9 cellular contexts compared by ENCODE assay signal in genomic region chr18:48922203-48922800, GRCh38. TPM values are rescaled to one million over a fixed set of nuclear protein-coding genes. Genes with fewer than 3 reads are reported as not detected.
A peak's percentile ranks its signal among the peaks of the same experiment; 100 is the strongest.
DNase-seq lines count a peak whose midpoint lies in the region; ATAC-seq and TF ChIP-seq lines count a peak whose summit lies in the region.
"Had no signal": no experiment of that assay in that cellular context is flagged by ENCODE, and none has a peak within 500 bp of the region (broad histone marks: within the 10 kb centered on the region; RNA-seq: fewer than 3 reads in every experiment).

No MANE protein-coding gene starts in this region.

- intact Hi-C loops in posterior vena cava (cut with DNase I): no loop called here

- H3K27ac ChIP-seq in mesenchymal stem cell (ENCODE audit: low read length, poor library complexity, severe bottlenecking) (peak overlapping the region; percentile 94), tibial nerve (peak overlapping the region in 3 of 4 donors; percentile 68 to 83 (median 80))

- peak overlapping the region; percentile 73 for H3K9ac ChIP-seq in mesenchymal stem cell (ENCODE audit: low read length)

- H3K79me1 ChIP-seq in mesenchymal stem cell (replicated peaks; ENCODE audit: low read length, poor library complexity, severe bottlenecking): peaks cover 12% of the 10 kb centered on the region

- peak overlapping the region in 1 of 2 experiments; percentile 59 for H3K4me3 ChIP-seq in mesenchymal stem cell (ENCODE audit: insufficient read depth in 1 of 2, low read depth in 1 of 2, low read length in 2 of 2)
- H3K4me3 ChIP-seq in tibial nerve: peak overlapping the region in 3 of 4 donors; percentile 38 to 51 (median 39)

- no peak overlapping the region for H3K23ac ChIP-seq in mesenchymal stem cell (ENCODE audit: low read length in 2 of 2)

- H2BK12ac ChIP-seq in mesenchymal stem cell (ENCODE audit: low read length in 2 of 2): peak overlapping the region; percentile 60 to 91

- H3K27ac Mint-ChIP-seq in activated T-cell treated with anti-CD3 and anti-CD28 coated beads, Interleukin-2, amount 50 U/mL, for 72 hours: no peak overlapping the region
- H3K27ac Mint-ChIP-seq in central memory CD8-positive, alpha-beta T cell (ENCODE audit: low read depth): peak overlapping the region; percentile 96

- H3K9me3 ChIP-seq in mesenchymal stem cell (ENCODE audit: control insufficient read depth, low read length): no peaks in the 10 kb centered on the region
- no peaks in the 10 kb centered on the region for H3K9me3 ChIP-seq in tibial nerve

- TF ChIP-seq POLR2A in tibial nerve (IDR thresholded peaks at IDR 0.05): no peak

- H4K91ac ChIP-seq in mesenchymal stem cell (ENCODE audit: low read length): peak overlapping the region; percentile 92

- peak overlapping the region in 1 of 2 experiments; percentile 14 for H3K14ac ChIP-seq in mesenchymal stem cell (ENCODE audit: low read length in 2 of 2)

- H3K27me3 Mint-ChIP-seq in activated T-cell treated with anti-CD3 and anti-CD28 coated beads, Interleukin-2, amount 50 U/mL, for 72 hours (ENCODE audit: low read depth): no peaks in the 10 kb centered on the region
- H3K27me3 Mint-ChIP-seq in central memory CD8-positive, alpha-beta T cell: no peaks in the 10 kb centered on the region

- WGBS in mesenchymal stem cell: 31% methylated on average over 7 of the region's 7 CpGs
- 22 to 27% methylated on average over 6 to 7 of the region's 7 CpGs for WGBS in tibial nerve, 2 donors

- peak overlapping the region; percentile 49 for H2BK5ac ChIP-seq in mesenchymal stem cell (ENCODE audit: low read depth, low read length, poor library complexity, severe bottlenecking)

- peaks cover 2% of the 10 kb centered on the region in 2 donors for H3K36me3 Mint-ChIP-seq in activated T-cell treated with anti-CD3 and anti-CD28 coated beads, Interleukin-2, amount 50 U/mL, for 72 hours (ENCODE audit: insufficient read depth in 2 of 2)
- H3K36me3 Mint-ChIP-seq in central memory CD8-positive, alpha-beta T cell (ENCODE audit: insufficient read depth): peaks cover 62% of the 10 kb centered on the region

- H2BK120ac ChIP-seq in mesenchymal stem cell (ENCODE audit: low read depth, low read length): peak overlapping the region; percentile 96

- DNase-seq in activated T-cell treated with anti-CD3 and anti-CD28 coated beads, Interleukin-2, amount 50 U/mL, for 72 hours: no peak
- DNase-seq in activated T-cell treated with anti-CD3 and anti-CD28 coated beads for 4 hours (no peak), mesenchymal stem cell (no peak), tibial nerve (ENCODE audit: low spot score in 2 of 2) (no peak), NCI-H1694 (lab: John Stamatoyannopoulos, UW) (no peak), posterior vena cava (ENCODE audit: low spot score) (no peak)
- DNase-seq in central memory CD8-positive, alpha-beta T cell (ENCODE audit: low spot score in 2 of 2): no peak
- DNase-seq: activated gamma-delta T cell had no signal

- no peak overlapping the region for H2AFZ ChIP-seq in mesenchymal stem cell (ENCODE audit: low read depth, low read length)

- peak overlapping the region; percentile 90 to 91 for H3K18ac ChIP-seq in mesenchymal stem cell (ENCODE audit: low read depth in 1 of 2, low read length in 2 of 2)

- H3K4me3 Mint-ChIP-seq in activated T-cell treated with anti-CD3 and anti-CD28 coated beads, Interleukin-2, amount 50 U/mL, for 72 hours: peak overlapping the region; percentile 72 to 78
- H3K4me3 Mint-ChIP-seq in central memory CD8-positive, alpha-beta T cell: peak overlapping the region; percentile 75

- peaks cover 57% of the 10 kb centered on the region for H3K4me1 Mint-ChIP-seq in activated T-cell treated with anti-CD3 and anti-CD28 coated beads, Interleukin-2, amount 50 U/mL, for 72 hours (ENCODE audit: low read depth)
- H3K4me1 Mint-ChIP-seq in central memory CD8-positive, alpha-beta T cell: peaks cover 65% of the 10 kb centered on the region

- H3K36me3 ChIP-seq in mesenchymal stem cell (ENCODE audit: control insufficient read depth in 1 of 2, insufficient read depth in 2 of 2, low read depth in 1 of 2, low read length in 2 of 2) (peaks cover 49 to 52% of the 10 kb centered on the region in 2 experiments), tibial nerve (peaks cover 0 to 16% (median 0%) of the 10 kb centered on the region in 3 donors)

- peaks cover 58% of the 10 kb centered on the region for H3K4me1 ChIP-seq in mesenchymal stem cell (ENCODE audit: control insufficient read depth, insufficient read depth, low read depth, low read length)
- H3K4me1 ChIP-seq in tibial nerve: peaks cover 0 to 66% (median 39%) of the 10 kb centered on the region in 4 donors

- H2BK15ac ChIP-seq in mesenchymal stem cell (ENCODE audit: low read depth, poor library complexity, severe bottlenecking): peak overlapping the region; percentile 94

- H3K4ac ChIP-seq in mesenchymal stem cell (ENCODE audit: low read depth in 1 of 2, low read length in 2 of 2): peak overlapping the region; percentile 52 to 75

- H3K27me3 ChIP-seq in mesenchymal stem cell (ENCODE audit: control insufficient read depth in 1 of 2, insufficient read depth in 1 of 2, low read length in 2 of 2) (no peaks in the 10 kb centered on the region), tibial nerve (no peaks in the 10 kb centered on the region)

- TF ChIP-seq CTCF in tibial nerve (IDR thresholded peaks at IDR 0.05): no peak

- no peak for TF ChIP-seq EP300 in tibial nerve (IDR thresholded peaks at IDR 0.05)

- peak overlapping the region; percentile 59 for H2AK5ac ChIP-seq in mesenchymal stem cell (ENCODE audit: low read length, severe bottlenecking)

- H4K8ac ChIP-seq in mesenchymal stem cell (ENCODE audit: low read length): peak overlapping the region; percentile 92

- H3K4me2 ChIP-seq in mesenchymal stem cell (ENCODE audit: low read length, poor library complexity, severe bottlenecking): peak overlapping the region; percentile 29

- ATAC-seq in activated T-cell treated with anti-CD3 and anti-CD28 coated beads, Interleukin-2, amount 50 U/mL, for 72 hours (replicated peaks in 1 of 2): no peak
- ATAC-seq in central memory CD8-positive, alpha-beta T cell (replicated peaks; ENCODE audit: extremely low read depth, poor library complexity, severe bottlenecking): no peak
- ATAC-seq in GM18861 (IDR thresholded peaks at IDR 0.05; ENCODE audit: unreplicated experiment): no peak

- H3K9me3 Mint-ChIP-seq in activated T-cell treated with anti-CD3 and anti-CD28 coated beads, Interleukin-2, amount 50 U/mL, for 72 hours: no peaks in the 10 kb centered on the region
- no peaks in the 10 kb centered on the region for H3K9me3 Mint-ChIP-seq in central memory CD8-positive, alpha-beta T cell

RNA-seq across cellular contexts. Expression of gene SMAD7, which starts 28.5 kb away (rescaled TPM):
- 10 to 100 TPM; 14.9 to 21.7 TPM for total RNA-seq in activated T-cell treated with anti-CD3 and anti-CD28 coated beads, Interleukin-2, amount 50 U/mL, for 72 hours
- 9.6 TPM for polyA plus RNA-seq in mesenchymal stem cell (2013, experiment 1 of 2)
- 9.9 TPM for polyA plus RNA-seq in mesenchymal stem cell (2013, experiment 2 of 2)
- total RNA-seq in tibial nerve: 10 to 100 TPM; 34.3 to 56.8 (median 35.6) TPM
- 10 to 100 TPM; 34.7 to 36.8 TPM for total RNA-seq in posterior vena cava
